Comparison of ENCODE assay signal across 8 cellular contexts in the genomic region with DNA sequence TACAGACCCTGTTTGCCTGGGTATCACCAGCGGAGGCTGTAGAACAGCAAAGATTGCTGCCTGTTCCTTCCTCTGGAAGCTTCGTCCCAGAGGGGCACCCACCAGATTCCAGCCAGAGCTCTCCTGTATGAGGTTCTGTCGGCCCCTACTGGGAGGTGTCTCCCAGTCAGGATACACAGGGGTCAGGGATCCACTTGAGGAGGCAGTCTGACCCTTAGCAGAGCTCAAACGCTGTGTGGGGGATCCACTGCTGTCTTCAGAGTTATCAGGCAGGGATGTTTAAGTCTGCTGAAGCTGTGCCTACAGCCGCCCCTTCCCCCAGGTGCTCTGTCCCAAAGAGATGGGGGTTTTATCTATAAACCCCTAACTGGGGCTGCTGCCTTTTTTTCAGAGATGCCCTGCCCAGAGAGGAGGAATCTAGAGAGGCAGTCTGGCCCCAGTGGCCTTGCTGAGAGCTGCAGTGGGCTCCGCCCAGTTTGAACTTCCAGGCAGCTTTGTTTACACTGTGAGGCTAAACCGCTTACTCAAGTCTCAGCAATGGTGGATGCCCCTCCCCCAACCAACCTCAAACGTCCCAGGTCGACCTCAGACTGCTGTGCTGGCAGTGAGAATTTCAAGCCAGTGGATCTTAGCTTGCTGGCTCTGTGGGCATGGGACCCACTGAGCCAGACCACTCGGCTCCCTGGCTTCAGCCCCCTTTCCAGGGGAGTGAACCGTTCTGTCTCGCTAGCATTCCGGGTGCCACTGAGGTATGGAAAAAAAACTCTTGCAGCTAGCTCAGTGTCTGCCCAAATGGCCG.
DNase-seq lines count a peak whose midpoint lies in the region; ATAC-seq, FAIRE-seq and TF ChIP-seq lines count a peak whose summit lies in the region.
"Not testable (repeated sequence)": the region's sequence is repeated elsewhere in the genome, so short reads cannot be mapped to it uniquely, and the experiment has no call there.

No MANE protein-coding gene starts in this region.

- 0 out of 4 replicates have a peak, but pooled peaks of 1 of the 2 experiments have one; percentile 18 for TF ChIP-seq RAD21 in K562 (CRISPR knock-in tag; conservative IDR thresholded peaks at IDR 0.05 in 1 of 2, IDR thresholded peaks at IDR 0.05 in 1 of 2)

- peak; percentile 12; the same call in 1 of the 2 replicates for TF ChIP-seq CTCF in WERI-Rb-1 (IDR thresholded peaks at IDR 0.05; ENCODE audit: low read depth, low read length)
- peak in 1 of 3 experiments; percentile 24; a peak in 2 of 6 replicates for TF ChIP-seq CTCF in K562 (IDR thresholded peaks at IDR 0.05 in 2 of 3, conservative IDR thresholded peaks at IDR 0.05 in 1 of 3; ENCODE audit: insufficient read depth in 2 of 3, low read depth in 1 of 3, low read length in 3 of 3)
- TF ChIP-seq CTCF in fibroblast of the aortic adventitia (IDR thresholded peaks at IDR 0.05; ENCODE audit: insufficient read depth, low read length) = not testable (repeated sequence)

- peak overlapping the region; percentile 24 for H3K27ac ChIP-seq in CD8-positive, alpha-beta memory T cell (ENCODE audit: low read depth, low read length)
- peak overlapping the region; percentile 37 for H3K27ac ChIP-seq in WERI-Rb-1
- H3K27ac ChIP-seq in K562 (ENCODE audit: extremely low read depth, low read depth, low read length) = peak overlapping the region; percentile 83

- peak overlapping the region in 1 of 7 donors; percentile 7 for H3K4me3 Mint-ChIP-seq in CD8-positive, alpha-beta memory T cell

- peak overlapping the region; percentile 85 for H2AFZ ChIP-seq in K562 (ENCODE audit: low read depth, low read length)

- H3K36me3 Mint-ChIP-seq in CD8-positive, alpha-beta memory T cell = peaks cover 28 to 47% (median 39%) of the 10 kb centered on the region in 3 donors

- POLR2A ChIA-PET in CD8-positive, alpha-beta memory T cell (lab: Charles Lee) = not testable (repeated sequence)
- POLR2A ChIA-PET in K562 (lab: Yijun Ruan, JAX) = interaction anchor here (1.0 to 1.7 kb wide), 5 partner anchors 9 to 249 kb away, joined by 3 to 7 read pairs (median 5); no protein-coding TSS in a partner anchor

- CTCF ChIA-PET in CD8-positive, alpha-beta memory T cell (lab: Charles Lee) = interaction anchor here (0.6 to 1.2 kb wide), 2 partner anchors 12 to 141 kb away, joined by 3 read pairs; no protein-coding TSS in a partner anchor
- CTCF ChIA-PET in K562 (lab: Yijun Ruan, JAX; ENCODE audit: low intra/inter-chr PET ratio) = not testable (repeated sequence)

- H3K79me2 ChIP-seq in K562 (ENCODE audit: control insufficient read depth, insufficient read depth, low read length) = not testable (repeated sequence)

- in situ Hi-C loops in K562 (cut with MboI) = not testable (repeated sequence)

- 32% methylated on average over 13 of the region's 14 CpGs for WGBS in K562 (ENCODE audit: insufficient coverage, low coverage, missing lambda C conversion rate)

- H3K4me2 ChIP-seq in K562 (ENCODE audit: insufficient read depth, low read length) = peak overlapping the region; percentile 52

- H3K9me1 ChIP-seq in K562 (ENCODE audit: control insufficient read depth, insufficient read depth, low read length) = not testable (repeated sequence)

- H3K9me3 Mint-ChIP-seq in CD8-positive, alpha-beta memory T cell = not testable (repeated sequence)

- not testable (repeated sequence) for H3K27me3 ChIP-seq in CD8-positive, alpha-beta memory T cell (ENCODE audit: insufficient read depth, low read length, poor library complexity, severe bottlenecking); WERI-Rb-1 (ENCODE audit: insufficient read depth, low read depth, severe bottlenecking); K562 (ENCODE audit: control insufficient read depth in 2 of 2, insufficient read depth in 2 of 2, low read length in 2 of 2)

- not testable (repeated sequence) for H3K27me3 Mint-ChIP-seq in CD8-positive, alpha-beta memory T cell

- BruUV-seq in K562 (replicated peaks; lab: Mats Ljungman, UMichigan) = not testable (repeated sequence)

- not testable (repeated sequence) for H3K36me3 ChIP-seq in CD8-positive, alpha-beta memory T cell (ENCODE audit: insufficient read depth, low read length)
- H3K36me3 ChIP-seq in WERI-Rb-1 (peaks cover 21% of the 10 kb centered on the region), K562 (ENCODE audit: control insufficient read depth, insufficient read depth, low read length) (peaks cover 11% of the 10 kb centered on the region; the same call in 2 of the 3 replicates)

- not testable (repeated sequence) for TF ChIP-seq POLR2A in K562 (conservative IDR thresholded peaks at IDR 0.05)

- FAIRE-seq in K562 (lab: Jason Lieb, UNC) = peak; percentile 83

- H3K9ac ChIP-seq in K562 (ENCODE audit: insufficient read depth in 1 of 2, low read depth in 2 of 2, low read length in 2 of 2) = peak overlapping the region; percentile 62 to 84; a peak in 3 of 4 replicates

- peak; percentile 100 for ATAC-seq in K562
- ATAC-seq in left colon = peak; percentile 74
- ATAC-seq in sciatic nerve = peak; percentile 62

- peak overlapping the region in 3 of 8 donors; percentile 42 to 54 (median 52) for H3K27ac Mint-ChIP-seq in CD8-positive, alpha-beta memory T cell

- DNase-seq in CD8-positive, alpha-beta memory T cell = peak in 4 of 5 donors; percentile 5 to 70 (median 28)
- peak; percentile 64 for DNase-seq in HT1080 (ENCODE audit: low read depth)
- peak; percentile 75 for DNase-seq in NCI-H82 treated with DMSO at 0.1 percent for 48 hours (lab: John Stamatoyannopoulos, UW; ENCODE audit: unreplicated experiment)
- peak; percentile 98 for DNase-seq in WERI-Rb-1
- DNase-seq in K562 (ENCODE audit: extremely low read depth in 1 of 4, low spot score in 3 of 4) = peak; percentile 52 to 94 (median 63)
- DNase-seq in fibroblast of the aortic adventitia (ENCODE audit: low read depth) = peak; percentile 34
- peak; percentile 45 to 54 for DNase-seq in left colon
- peak; percentile 66 for DNase-seq in sciatic nerve (ENCODE audit: low spot score)

- not testable (repeated sequence) for H3K4me3 ChIP-seq in CD8-positive, alpha-beta memory T cell (ENCODE audit: low read length); WERI-Rb-1 (ENCODE audit: low read depth, low read length); K562; fibroblast of the aortic adventitia (ENCODE audit: low read depth, low read length)

- H4K20me1 ChIP-seq in K562 (replicated peaks; ENCODE audit: control insufficient read depth, insufficient read depth, low read length) = not testable (repeated sequence)

- intact Hi-C loops in K562 (cut with micrococcal nuclease) = loop anchor here (5.0 kb wide), 2 partner anchors 105 to 275 kb away; no protein-coding TSS in a partner anchor
- intact Hi-C loops in left colon (cut with DNase I, micrococcal nuclease); sciatic nerve (cut with DNase I): not testable (repeated sequence)

- peaks cover 19 to 29% (median 24%) of the 10 kb centered on the region in 3 donors for H3K4me1 Mint-ChIP-seq in CD8-positive, alpha-beta memory T cell

- not testable (repeated sequence) for H3K4me1 ChIP-seq in CD8-positive, alpha-beta memory T cell (ENCODE audit: insufficient read depth, low read length)
- H3K4me1 ChIP-seq in K562 (replicated peaks in 1 of 2; ENCODE audit: control insufficient read depth in 2 of 2, insufficient read depth in 2 of 2, low read length in 2 of 2) = peaks cover 7 to 13% of the 10 kb centered on the region in 2 experiments; a peak in 4 of 5 replicates

- peak; percentile 76 for TF ChIP-seq EP300 in K562 (IDR thresholded peaks at IDR 0.05; ENCODE audit: low read length)

- H3K9me3 ChIP-seq in CD8-positive, alpha-beta memory T cell (ENCODE audit: low read length); WERI-Rb-1 (ENCODE audit: severe bottlenecking); K562 (replicated peaks; ENCODE audit: control insufficient read depth, insufficient read depth, low read depth, low read length): not testable (repeated sequence)

TF ChIP-seq in K562, 482 proteins besides CTCF, POLR2A, EP300 and RAD21 (continues in another document):
- TF ChIP-seq, protein P1, sequence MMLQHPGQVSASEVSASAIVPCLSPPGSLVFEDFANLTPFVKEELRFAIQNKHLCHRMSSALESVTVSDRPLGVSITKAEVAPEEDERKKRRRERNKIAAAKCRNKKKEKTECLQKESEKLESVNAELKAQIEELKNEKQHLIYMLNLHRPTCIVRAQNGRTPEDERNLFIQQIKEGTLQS (IDR thresholded peaks at IDR 0.05) = peak; percentile 52; the same call in 1 of the 2 replicates
- TF ChIP-seq, protein P1 (CRISPR knock-in tag; conservative IDR thresholded peaks at IDR 0.05) = not testable (repeated sequence)
- TF ChIP-seq, protein P2, sequence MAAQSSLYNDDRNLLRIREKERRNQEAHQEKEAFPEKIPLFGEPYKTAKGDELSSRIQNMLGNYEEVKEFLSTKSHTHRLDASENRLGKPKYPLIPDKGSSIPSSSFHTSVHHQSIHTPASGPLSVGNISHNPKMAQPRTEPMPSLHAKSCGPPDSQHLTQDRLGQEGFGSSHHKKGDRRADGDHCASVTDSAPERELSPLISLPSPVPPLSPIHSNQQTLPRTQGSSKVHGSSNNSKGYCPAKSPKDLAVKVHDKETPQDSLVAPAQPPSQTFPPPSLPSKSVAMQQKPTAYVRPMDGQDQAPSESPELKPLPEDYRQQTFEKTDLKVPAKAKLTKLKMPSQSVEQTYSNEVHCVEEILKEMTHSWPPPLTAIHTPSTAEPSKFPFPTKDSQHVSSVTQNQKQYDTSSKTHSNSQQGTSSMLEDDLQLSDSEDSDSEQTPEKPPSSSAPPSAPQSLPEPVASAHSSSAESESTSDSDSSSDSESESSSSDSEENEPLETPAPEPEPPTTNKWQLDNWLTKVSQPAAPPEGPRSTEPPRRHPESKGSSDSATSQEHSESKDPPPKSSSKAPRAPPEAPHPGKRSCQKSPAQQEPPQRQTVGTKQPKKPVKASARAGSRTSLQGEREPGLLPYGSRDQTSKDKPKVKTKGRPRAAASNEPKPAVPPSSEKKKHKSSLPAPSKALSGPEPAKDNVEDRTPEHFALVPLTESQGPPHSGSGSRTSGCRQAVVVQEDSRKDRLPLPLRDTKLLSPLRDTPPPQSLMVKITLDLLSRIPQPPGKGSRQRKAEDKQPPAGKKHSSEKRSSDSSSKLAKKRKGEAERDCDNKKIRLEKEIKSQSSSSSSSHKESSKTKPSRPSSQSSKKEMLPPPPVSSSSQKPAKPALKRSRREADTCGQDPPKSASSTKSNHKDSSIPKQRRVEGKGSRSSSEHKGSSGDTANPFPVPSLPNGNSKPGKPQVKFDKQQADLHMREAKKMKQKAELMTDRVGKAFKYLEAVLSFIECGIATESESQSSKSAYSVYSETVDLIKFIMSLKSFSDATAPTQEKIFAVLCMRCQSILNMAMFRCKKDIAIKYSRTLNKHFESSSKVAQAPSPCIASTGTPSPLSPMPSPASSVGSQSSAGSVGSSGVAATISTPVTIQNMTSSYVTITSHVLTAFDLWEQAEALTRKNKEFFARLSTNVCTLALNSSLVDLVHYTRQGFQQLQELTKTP (IDR thresholded peaks at IDR 0.05; ENCODE audit: low read depth in 1 of 2, partially characterized antibody in 2 of 2) = peak in 1 of 2 experiments; percentile 54

Comparison
In these comparisons a context has a peak if more than half of its experiments do, and no peak if none do; other contexts are left out.
1. DNase-seq: peak in every context shown above with its lines; median percentile 98 in WERI-Rb-1; 75 in NCI-H82 treated with DMSO at 0.1 percent for 48 hours; 66 in sciatic nerve; 64 in HT1080; 63 in K562; 50 in left colon; 34 in fibroblast of the aortic adventitia; 28 in CD8-positive, alpha-beta memory T cell.
2. H3K27ac ChIP-seq: peak in every context shown above with its lines; median percentile 83 in K562; 37 in WERI-Rb-1; 24 in CD8-positive, alpha-beta memory T cell.